ENCODE assay signal across 8 cellular contexts in the genomic region with DNA sequence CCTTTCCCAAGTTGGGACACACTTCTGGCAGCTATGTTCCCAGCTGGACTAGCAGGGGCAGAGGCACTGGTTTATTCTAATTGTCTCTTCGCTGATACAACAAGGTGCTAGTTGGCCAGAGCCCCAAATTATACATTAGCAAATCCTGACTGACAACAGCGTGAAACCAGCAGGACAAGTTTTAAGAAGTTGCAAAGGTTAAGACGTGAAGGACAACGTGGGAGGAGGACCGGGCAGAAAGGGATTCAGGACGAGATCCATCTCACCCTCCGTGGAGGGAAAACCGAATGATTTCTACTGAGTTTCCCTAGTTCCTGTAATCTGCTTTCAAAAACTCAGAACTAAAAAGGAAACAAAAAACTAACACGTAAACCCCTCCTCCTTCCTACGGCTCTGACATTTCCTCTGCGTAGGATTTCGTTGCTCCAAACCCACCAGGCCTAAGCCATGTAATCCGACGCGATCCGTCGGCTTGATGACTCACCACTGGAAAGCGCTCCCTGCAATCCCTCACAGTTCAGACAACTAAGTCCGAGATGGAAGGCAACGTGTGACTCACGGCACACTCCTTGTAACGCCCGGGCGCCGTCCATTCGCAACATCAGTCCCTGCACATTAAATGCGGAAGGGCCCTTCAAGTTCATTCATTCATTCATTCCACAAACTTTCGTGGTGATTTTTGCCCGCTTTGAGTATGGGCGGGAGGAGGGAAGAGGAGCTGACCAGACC. TPM values are rescaled to one million over a fixed set of nuclear protein-coding genes. Genes with fewer than 3 reads are reported as not detected.
DNase-seq lines count a peak whose midpoint lies in the region; ATAC-seq, FAIRE-seq and TF ChIP-seq lines count a peak whose summit lies in the region.

No MANE protein-coding gene starts in this region.

- peak; percentile 87 for FAIRE-seq in keratinocyte (lab: Jason Lieb, UNC)

- H3K36me3 ChIP-seq in ACC112 (ENCODE audit: insufficient read depth, low read length) (no peaks in the 10 kb centered on the region), keratinocyte (ENCODE audit: control insufficient read depth in 2 of 2, extremely low read depth in 1 of 2, insufficient read depth in 2 of 2, low read length in 2 of 2) (no peaks in the 10 kb centered on the region)

- peak; percentile 90 to 92 for DNase-seq in NCI-H446 (lab: John Stamatoyannopoulos, UW)
- DNase-seq in activated CD4-positive, alpha-beta T cell treated with anti-CD3 and anti-CD28 coated beads for 1 hour: peak; percentile 50
- DNase-seq in cerebellum (ENCODE audit: low spot score): peak; percentile 58
- peak; percentile 69 for DNase-seq in keratinocyte (ENCODE audit: low read depth, low spot score)
- DNase-seq in stimulated activated CD4-positive, alpha-beta T cell treated with anti-CD3 and anti-CD28 coated beads, Interleukin-12 subunit alpha, Interleukin-12 subunit beta, amount 100 ng/mL, for 48 hours (ENCODE audit: low read depth in 2 of 3, low spot score in 1 of 3): peak; percentile 60 to 69 (median 68)

- H3K9ac ChIP-seq in keratinocyte (ENCODE audit: control insufficient read depth, extremely low read depth, insufficient read depth, low read length): peak overlapping the region; percentile 76

- H3K27ac ChIP-seq in ACC112 (ENCODE audit: low read depth, low read length): peak overlapping the region; percentile 90
- H3K27ac ChIP-seq in keratinocyte (ENCODE audit: control insufficient read depth, insufficient read depth, low read length): peak overlapping the region; percentile 91

- H3K27me3 ChIP-seq in ACC112 (ENCODE audit: insufficient read depth, low read length) (no peaks in the 10 kb centered on the region), keratinocyte (ENCODE audit: control insufficient read depth, extremely low read depth, insufficient read depth, low read length) (no peaks in the 10 kb centered on the region)

- H3K79me2 ChIP-seq in ACC112 (ENCODE audit: control insufficient read depth, insufficient read depth, low read length, unreplicated experiment): peaks cover 38% of the 10 kb centered on the region
- H3K79me2 ChIP-seq in keratinocyte (ENCODE audit: control insufficient read depth, insufficient read depth, low read length): no peaks in the 10 kb centered on the region

- peak overlapping the region; percentile 83 for H3K4me3 ChIP-seq in ACC112 (ENCODE audit: low read depth, low read length)
- H3K4me3 ChIP-seq in keratinocyte (ENCODE audit: control insufficient read depth in 2 of 3, extremely low read depth in 1 of 3, insufficient read depth in 2 of 3, low read depth in 1 of 3, low read length in 3 of 3): peak overlapping the region in 2 of 3 experiments; percentile 54 to 73

- peak overlapping the region; percentile 89 for H3K4me2 ChIP-seq in keratinocyte (ENCODE audit: control insufficient read depth, extremely low read depth, insufficient read depth, low read depth, low read length)

- dilution Hi-C loops in keratinocyte (cut with MboI; ENCODE audit: extremely low pct_ligation_motif_present, low sequenced_read_pairs): no loop called here

- ATAC-seq in GM18867 (IDR thresholded peaks at IDR 0.05; ENCODE audit: unreplicated experiment) (peak; percentile 55), HG03108 (IDR thresholded peaks at IDR 0.05; ENCODE audit: unreplicated experiment) (peak; percentile 48)

- no peaks in the 10 kb centered on the region for H3K9me1 ChIP-seq in keratinocyte (ENCODE audit: control insufficient read depth, extremely low read depth, insufficient read depth, low read length)

- no peaks in the 10 kb centered on the region for H3K9me3 ChIP-seq in keratinocyte (ENCODE audit: control insufficient read depth, low read depth, low read length)

- TF ChIP-seq CTCF in keratinocyte (optimal IDR thresholded peaks at IDR 0.05 in 1 of 3, IDR thresholded peaks at IDR 0.05 in 1 of 3, conservative IDR thresholded peaks at IDR 0.05 in 1 of 3; ENCODE audit: extremely low read depth in 1 of 3, insufficient read depth in 2 of 3, low read length in 3 of 3): no peak

- H3K4me1 ChIP-seq in ACC112 (ENCODE audit: control insufficient read depth, insufficient read depth, low read length, unreplicated experiment) (peaks cover 13% of the 10 kb centered on the region), keratinocyte (ENCODE audit: control insufficient read depth, extremely low read depth, insufficient read depth, low read length) (peaks cover 22% of the 10 kb centered on the region)

- H2AFZ ChIP-seq in ACC112 (ENCODE audit: low read length, unreplicated experiment): peak overlapping the region; percentile 91
- peak overlapping the region; percentile 82 for H2AFZ ChIP-seq in keratinocyte (ENCODE audit: control insufficient read depth, low read length)

- H4K20me1 ChIP-seq in keratinocyte (ENCODE audit: control insufficient read depth, extremely low read depth, insufficient read depth, low read length): no peaks in the 10 kb centered on the region

RNA-seq across cellular contexts. Expression of gene POGLUT3, which starts 0.7 kb away (rescaled TPM):
- 11.8 TPM for total RNA-seq in cerebellum
- polyA plus RNA-seq in keratinocyte: 1.4 to 3.7 TPM (median 2.5 TPM) in 3 replicates
- 1.5 TPM for polyA plus RNA-seq in keratinocyte (2011; ENCODE audit: low read depth)
- 1.2 and 1.3 TPM in 2 replicates for polyA plus RNA-seq in keratinocyte (2011; cell fraction: cytosol; rRNA removed)
- 1.3 TPM in 2 replicates for polyA plus RNA-seq in keratinocyte (2011; cell fraction: nucleus; rRNA removed)
- 1.6 and 2.4 TPM in 2 replicates for polyA plus RNA-seq in keratinocyte (2012; ENCODE audit: low replicate concordance)
- 0.33 to 2.5 TPM (median 2.3 TPM) in 3 replicates for polyA minus RNA-seq in keratinocyte
- polyA minus RNA-seq in keratinocyte (2011; cell fraction: cytosol; rRNA and poly(A)+ RNA removed): 1.3 TPM
- polyA minus RNA-seq in keratinocyte (2011; cell fraction: nucleus; rRNA and poly(A)+ RNA removed): 0.63 and 1.9 TPM in 2 replicates

RNA-seq across cellular contexts. Expression of gene C11orf65, which starts 30.2 kb away (rescaled TPM):
- 1.00 TPM for total RNA-seq in cerebellum
- 0.34 to 0.83 TPM (median 0.46 TPM) in 3 replicates for polyA plus RNA-seq in keratinocyte
- 1.3 TPM for polyA plus RNA-seq in keratinocyte (2011; ENCODE audit: low read depth)
- polyA plus RNA-seq in keratinocyte (2011; cell fraction: cytosol; rRNA removed): 0.51 and 1.2 TPM in 2 replicates
- 0.73 and 1.1 TPM in 2 replicates for polyA plus RNA-seq in keratinocyte (2011; cell fraction: nucleus; rRNA removed)
- polyA plus RNA-seq in keratinocyte (2012; ENCODE audit: low replicate concordance): 0.84 and 1.1 TPM in 2 replicates
- 0.74 TPM in 1 of 3 replicates, not detected in the others for polyA minus RNA-seq in keratinocyte
- not detected for polyA minus RNA-seq in keratinocyte (2011; cell fraction: cytosol; rRNA and poly(A)+ RNA removed)
- polyA minus RNA-seq in keratinocyte (2011; cell fraction: nucleus; rRNA and poly(A)+ RNA removed): 0.74 and 1.0 TPM in 2 replicates

Comparison
In these comparisons a context has a peak if more than half of its experiments do, and no peak if none do; other contexts are left out.
1. Peak in every context shown above with its lines: DNase-seq, ATAC-seq, H3K4me3 ChIP-seq and H3K27ac ChIP-seq.